Comparison of ENCODE assay signal across 1 cellular context in the genomic region with DNA sequence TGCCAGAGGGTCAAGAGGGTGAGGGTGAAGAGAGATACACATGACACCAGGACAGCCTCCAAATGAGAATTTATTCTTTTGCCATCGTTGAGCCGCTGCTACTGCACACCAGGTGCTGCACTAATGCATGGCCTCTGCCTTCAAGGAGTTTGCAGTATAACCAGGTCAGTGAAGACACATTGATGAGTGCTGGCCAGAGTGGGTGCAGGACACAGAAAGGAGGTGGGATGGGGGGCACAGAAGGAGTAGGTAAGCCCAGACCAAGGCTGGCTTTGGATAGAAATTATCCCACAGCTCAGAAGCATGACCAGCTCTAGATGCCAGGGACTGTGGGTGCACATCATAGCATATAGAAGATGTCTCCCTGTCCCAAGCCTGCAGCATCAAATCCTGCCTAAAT.
TF ChIP-seq lines count a peak whose summit lies in the region.

No MANE protein-coding gene starts in this region.

TF ChIP-seq in HCT116, 20 proteins besides CTCF, POLR2A, EP300 and RAD21 (continued from another document):
- TF ChIP-seq, protein P1, sequence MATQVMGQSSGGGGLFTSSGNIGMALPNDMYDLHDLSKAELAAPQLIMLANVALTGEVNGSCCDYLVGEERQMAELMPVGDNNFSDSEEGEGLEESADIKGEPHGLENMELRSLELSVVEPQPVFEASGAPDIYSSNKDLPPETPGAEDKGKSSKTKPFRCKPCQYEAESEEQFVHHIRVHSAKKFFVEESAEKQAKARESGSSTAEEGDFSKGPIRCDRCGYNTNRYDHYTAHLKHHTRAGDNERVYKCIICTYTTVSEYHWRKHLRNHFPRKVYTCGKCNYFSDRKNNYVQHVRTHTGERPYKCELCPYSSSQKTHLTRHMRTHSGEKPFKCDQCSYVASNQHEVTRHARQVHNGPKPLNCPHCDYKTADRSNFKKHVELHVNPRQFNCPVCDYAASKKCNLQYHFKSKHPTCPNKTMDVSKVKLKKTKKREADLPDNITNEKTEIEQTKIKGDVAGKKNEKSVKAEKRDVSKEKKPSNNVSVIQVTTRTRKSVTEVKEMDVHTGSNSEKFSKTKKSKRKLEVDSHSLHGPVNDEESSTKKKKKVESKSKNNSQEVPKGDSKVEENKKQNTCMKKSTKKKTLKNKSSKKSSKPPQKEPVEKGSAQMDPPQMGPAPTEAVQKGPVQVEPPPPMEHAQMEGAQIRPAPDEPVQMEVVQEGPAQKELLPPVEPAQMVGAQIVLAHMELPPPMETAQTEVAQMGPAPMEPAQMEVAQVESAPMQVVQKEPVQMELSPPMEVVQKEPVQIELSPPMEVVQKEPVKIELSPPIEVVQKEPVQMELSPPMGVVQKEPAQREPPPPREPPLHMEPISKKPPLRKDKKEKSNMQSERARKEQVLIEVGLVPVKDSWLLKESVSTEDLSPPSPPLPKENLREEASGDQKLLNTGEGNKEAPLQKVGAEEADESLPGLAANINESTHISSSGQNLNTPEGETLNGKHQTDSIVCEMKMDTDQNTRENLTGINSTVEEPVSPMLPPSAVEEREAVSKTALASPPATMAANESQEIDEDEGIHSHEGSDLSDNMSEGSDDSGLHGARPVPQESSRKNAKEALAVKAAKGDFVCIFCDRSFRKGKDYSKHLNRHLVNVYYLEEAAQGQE (IDR thresholded peaks at IDR 0.05; ENCODE audit: low read depth) = no peak
- TF ChIP-seq SP1 (IDR thresholded peaks at IDR 0.05; ENCODE audit: low read depth) = no peak
- TF ChIP-seq, protein P2, sequence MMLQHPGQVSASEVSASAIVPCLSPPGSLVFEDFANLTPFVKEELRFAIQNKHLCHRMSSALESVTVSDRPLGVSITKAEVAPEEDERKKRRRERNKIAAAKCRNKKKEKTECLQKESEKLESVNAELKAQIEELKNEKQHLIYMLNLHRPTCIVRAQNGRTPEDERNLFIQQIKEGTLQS (IDR thresholded peaks at IDR 0.05) = no peak
- no peak for TF ChIP-seq CEBPB (IDR thresholded peaks at IDR 0.05; ENCODE audit: low read depth)
- TF ChIP-seq SIN3A (IDR thresholded peaks at IDR 0.05; ENCODE audit: low read depth) = no peak
- TF ChIP-seq ZFX (IDR thresholded peaks at IDR 0.05) = no peak
- TF ChIP-seq JUND (IDR thresholded peaks at IDR 0.05) = no peak
- TF ChIP-seq EZH2phosphoT487 (IDR thresholded peaks at IDR 0.05; ENCODE audit: borderline replicate concordance) = no peak
- TF ChIP-seq CBX3 (IDR thresholded peaks at IDR 0.05; ENCODE audit: low read depth) = no peak
- no peak for TF ChIP-seq POLR2AphosphoS5 (IDR thresholded peaks at IDR 0.05; ENCODE audit: low read depth, low read length)
- no peak for TF ChIP-seq ELF1 (IDR thresholded peaks at IDR 0.05; ENCODE audit: borderline replicate concordance, low read depth)
- TF ChIP-seq, protein P3, sequence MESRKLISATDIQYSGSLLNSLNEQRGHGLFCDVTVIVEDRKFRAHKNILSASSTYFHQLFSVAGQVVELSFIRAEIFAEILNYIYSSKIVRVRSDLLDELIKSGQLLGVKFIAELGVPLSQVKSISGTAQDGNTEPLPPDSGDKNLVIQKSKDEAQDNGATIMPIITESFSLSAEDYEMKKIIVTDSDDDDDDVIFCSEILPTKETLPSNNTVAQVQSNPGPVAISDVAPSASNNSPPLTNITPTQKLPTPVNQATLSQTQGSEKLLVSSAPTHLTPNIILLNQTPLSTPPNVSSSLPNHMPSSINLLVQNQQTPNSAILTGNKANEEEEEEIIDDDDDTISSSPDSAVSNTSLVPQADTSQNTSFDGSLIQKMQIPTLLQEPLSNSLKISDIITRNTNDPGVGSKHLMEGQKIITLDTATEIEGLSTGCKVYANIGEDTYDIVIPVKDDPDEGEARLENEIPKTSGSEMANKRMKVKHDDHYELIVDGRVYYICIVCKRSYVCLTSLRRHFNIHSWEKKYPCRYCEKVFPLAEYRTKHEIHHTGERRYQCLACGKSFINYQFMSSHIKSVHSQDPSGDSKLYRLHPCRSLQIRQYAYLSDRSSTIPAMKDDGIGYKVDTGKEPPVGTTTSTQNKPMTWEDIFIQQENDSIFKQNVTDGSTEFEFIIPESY (IDR thresholded peaks at IDR 0.05; ENCODE audit: extremely low read depth, insufficient replicate concordance, low read length) = no peak
- TF ChIP-seq SRF (IDR thresholded peaks at IDR 0.05; ENCODE audit: low read depth) = no peak
- no peak for TF ChIP-seq YY1 (IDR thresholded peaks at IDR 0.05; ENCODE audit: extremely low read depth, insufficient replicate concordance, low read depth, low read length)
TF ChIP-seq in HCT116: peak in this region for 0.
